In genomic region chr17:39902027-39902426, GRCh38 we compare ENCODE assay signal across 1 cellular context.
A peak's percentile ranks its signal among the peaks of the same experiment; 100 is the strongest.
TF ChIP-seq lines count a peak whose summit lies in the region.

No MANE protein-coding gene starts in this region.

TF ChIP-seq in HepG2, 621 proteins besides CTCF, POLR2A, EP300 and RAD21:
- TF ChIP-seq ZNF460 (CRISPR knock-in tag; IDR thresholded peaks at IDR 0.05; ENCODE audit: borderline replicate concordance) (peak; percentile 52; the same call in 1 of the 2 replicates), ZBTB33 (CRISPR knock-in tag; IDR thresholded peaks at IDR 0.05) (peak; percentile 79)
